Comparison of ENCODE assay signal across 8 cellular contexts in the genomic region with DNA sequence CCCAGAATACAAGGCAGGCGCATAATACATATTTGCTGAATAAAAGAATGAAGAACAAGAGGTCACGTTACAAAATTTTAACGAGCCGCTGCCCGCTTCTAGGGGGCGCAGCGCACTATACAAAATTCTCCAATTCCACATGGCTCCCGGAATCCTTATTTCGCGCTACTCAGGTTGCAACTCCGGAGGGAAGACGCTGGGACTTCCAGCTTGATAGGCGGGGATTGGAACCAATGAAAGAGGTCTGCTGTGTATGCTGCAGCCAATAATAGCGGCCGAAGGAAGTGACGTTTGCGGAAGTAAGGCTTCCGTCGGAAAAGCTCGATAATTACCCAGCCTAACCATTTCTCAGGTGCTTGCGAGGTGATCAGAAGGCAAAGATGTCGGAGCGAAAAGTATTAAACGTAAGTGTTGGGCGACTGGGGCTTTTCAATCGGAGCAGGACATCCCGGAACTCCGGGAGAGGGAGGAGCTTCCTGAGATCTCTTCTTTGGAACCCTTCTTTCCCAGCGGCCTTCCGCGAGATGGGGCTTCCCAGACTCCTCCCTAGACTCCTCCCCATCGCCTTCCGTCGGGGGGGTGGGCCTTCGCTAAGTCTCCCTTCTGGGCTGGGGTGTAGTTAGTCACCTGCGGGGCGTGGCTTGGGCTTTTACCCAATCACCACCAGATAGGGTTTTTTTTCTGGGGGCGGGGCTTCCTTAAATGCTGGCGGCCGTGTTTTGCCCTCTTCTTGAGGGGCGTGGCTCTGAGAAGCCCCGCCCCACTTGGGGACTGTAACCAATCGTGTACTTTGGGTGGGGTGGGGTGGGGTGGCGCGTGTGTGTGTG. TPM values are rescaled to one million over a fixed set of nuclear protein-coding genes. Genes with fewer than 3 reads are reported as not detected.
A peak's percentile ranks its signal among the peaks of the same experiment; 100 is the strongest.
DNase-seq lines count a peak whose midpoint lies in the region; ATAC-seq and TF ChIP-seq lines count a peak whose summit lies in the region.

A gene (plus strand): TSS at position 314 of the 827 bp plus-strand sequence. CDS start 67 bp downstream, at position 381.

- H3K27me3 Mint-ChIP-seq in CD8-positive, alpha-beta T cell (ENCODE audit: low read depth), result peaks cover 2% of the 10 kb centered on the region
- no peaks in the 10 kb centered on the region for H3K27me3 Mint-ChIP-seq in activated CD4-positive, alpha-beta memory T cell treated with anti-CD3 and anti-CD28 coated beads for 36 hours

- peak; percentile 68 for TF ChIP-seq CTCF in CD8-positive, alpha-beta T cell (IDR thresholded peaks at IDR 0.05)
- peak; percentile 24 to 38 (median 30) for TF ChIP-seq CTCF in right lobe of liver (IDR thresholded peaks at IDR 0.05)

- peak within 1 kb of the TSS; percentile 96 for H3K27ac ChIP-seq in CD8-positive, alpha-beta T cell (ENCODE audit: low read depth, low read length)
- H3K27ac ChIP-seq in duodenal mucosa (ENCODE audit: low read depth, low read length) (peak within 1 kb of the TSS; percentile 90), right lobe of liver (peak within 1 kb of the TSS; percentile 83 to 96 (median 92))

- peaks cover 28% of the 10 kb centered on the region for H3K36me3 ChIP-seq in CD8-positive, alpha-beta T cell (ENCODE audit: insufficient read depth, low read length)
- H3K36me3 ChIP-seq in duodenal mucosa (ENCODE audit: control insufficient read depth in 1 of 2, insufficient read depth in 2 of 2, low read length in 2 of 2) (peaks cover 21 to 32% of the 10 kb centered on the region in 2 donors), right lobe of liver (peaks cover 4 to 33% (median 12%) of the 10 kb centered on the region in 4 donors)

- intact Hi-C loops in CD8-positive, alpha-beta T cell (cut with DNase I, micrococcal nuclease), result loop anchor here (1.0 to 5.0 kb wide), 14 partner anchors 65 to 260 kb away; a partner anchor contains a TSS
- intact Hi-C loops in activated CD4-positive, alpha-beta memory T cell treated with anti-CD3 and anti-CD28 coated beads for 36 hours (cut with micrococcal nuclease), result loop anchor here (1.0 to 2.0 kb wide), 4 partner anchors 18 to 224 kb away; a partner anchor contains a TSS
- intact Hi-C loops in right lobe of liver (cut with DNase I), result no loop called here

- H3K4me1 Mint-ChIP-seq in CD8-positive, alpha-beta T cell (ENCODE audit: low read depth), result peaks cover 22% of the 10 kb centered on the region
- H3K4me1 Mint-ChIP-seq in activated CD4-positive, alpha-beta memory T cell treated with anti-CD3 and anti-CD28 coated beads for 36 hours (ENCODE audit: low read depth), result peaks cover 19% of the 10 kb centered on the region

- H3K4me3 Mint-ChIP-seq in CD8-positive, alpha-beta T cell, result peak within 1 kb of the TSS; percentile 93
- peak within 1 kb of the TSS; percentile 83 for H3K4me3 Mint-ChIP-seq in activated CD4-positive, alpha-beta memory T cell treated with anti-CD3 and anti-CD28 coated beads for 36 hours

- peak within 1 kb of the TSS; percentile 82 for H3K4me3 ChIP-seq in CD8-positive, alpha-beta T cell (ENCODE audit: low read depth, low read length)
- H3K4me3 ChIP-seq in duodenal mucosa (ENCODE audit: low read depth in 1 of 2, low read length in 2 of 2) (peak within 1 kb of the TSS; percentile 62 to 94), right lobe of liver (peak within 1 kb of the TSS; percentile 48 to 77 (median 77))

- POLR2A ChIA-PET in CD8-positive, alpha-beta T cell (lab: Charles Lee), result interaction anchor here (0.7 to 1.4 kb wide), 10 partner anchors 56 to 225 kb away, joined by 3 to 17 read pairs (median 4); a partner anchor contains a TSS
- POLR2A ChIA-PET in activated CD4-positive, alpha-beta memory T cell treated with anti-CD3 and anti-CD28 coated beads for 36 hours (lab: Charles Lee), result interaction anchor here (0.8 to 1.2 kb wide), 6 partner anchors 17 to 262 kb away, joined by 3 to 4 read pairs (median 4); a partner anchor contains a TSS

- DNase-seq in CD8-positive, alpha-beta T cell, result peak; percentile 91 to 100 (median 97)
- DNase-seq in HK-2 (ENCODE audit: unreplicated experiment), result peak; percentile 98
- peak; percentile 97 for DNase-seq in NCI-H82 treated with DMSO at 0.1 percent for 48 hours (lab: John Stamatoyannopoulos, UW; ENCODE audit: unreplicated experiment)
- DNase-seq in activated CD4-positive, alpha-beta memory T cell treated with anti-CD3 and anti-CD28 coated beads for 36 hours, result peak; percentile 99
- DNase-seq in right lobe of liver, result peak; percentile 99 to 100 (median 99)
- DNase-seq in stimulated activated CD4-positive, alpha-beta T cell treated with anti-CD3 and anti-CD28 coated beads, Interleukin-4, amount 100 ng/mL, for 4 hours, result peak; percentile 95 to 99

- H3K9me3 Mint-ChIP-seq in CD8-positive, alpha-beta T cell, result peaks cover 1% of the 10 kb centered on the region
- H3K9me3 Mint-ChIP-seq in activated CD4-positive, alpha-beta memory T cell treated with anti-CD3 and anti-CD28 coated beads for 36 hours, result peaks cover 2% of the 10 kb centered on the region

- peak; percentile 51 for TF ChIP-seq POLR2A in right lobe of liver (IDR thresholded peaks at IDR 0.05)

- H3K9me3 ChIP-seq in CD8-positive, alpha-beta T cell (ENCODE audit: low read length), result no peaks in the 10 kb centered on the region
- H3K9me3 ChIP-seq in duodenal mucosa (ENCODE audit: control insufficient read depth in 1 of 2, low read length in 2 of 2), result peaks cover 0 to 2% of the 10 kb centered on the region in 2 donors
- H3K9me3 ChIP-seq in right lobe of liver, result no peaks in the 10 kb centered on the region

- CTCF ChIA-PET in CD8-positive, alpha-beta T cell (lab: Charles Lee), result interaction anchor here (0.8 to 1.3 kb wide), 7 partner anchors 9 to 278 kb away, joined by 3 to 8 read pairs (median 4); a partner anchor contains a TSS
- CTCF ChIA-PET in activated CD4-positive, alpha-beta memory T cell treated with anti-CD3 and anti-CD28 coated beads for 36 hours (lab: Charles Lee), result interaction anchor here (0.7 to 4.1 kb wide), 11 partner anchors 14 to 777 kb away, joined by 3 to 19 read pairs (median 4); a partner anchor contains a TSS

- H3K27me3 ChIP-seq in CD8-positive, alpha-beta T cell (ENCODE audit: insufficient read depth, low read length), result no peaks in the 10 kb centered on the region
- H3K27me3 ChIP-seq in duodenal mucosa (ENCODE audit: control insufficient read depth in 1 of 2, insufficient read depth in 2 of 2, low read length in 2 of 2) (no peaks in the 10 kb centered on the region), right lobe of liver (no peaks in the 10 kb centered on the region)

- peak within 1 kb of the TSS; percentile 69 to 98 for H3K9ac ChIP-seq in duodenal mucosa (ENCODE audit: low read depth in 1 of 2, low read length in 2 of 2)

- peaks cover 35% of the 10 kb centered on the region for H3K36me3 Mint-ChIP-seq in CD8-positive, alpha-beta T cell
- peaks cover 31% of the 10 kb centered on the region for H3K36me3 Mint-ChIP-seq in activated CD4-positive, alpha-beta memory T cell treated with anti-CD3 and anti-CD28 coated beads for 36 hours

- peak; percentile 95 for ATAC-seq in CD8-positive, alpha-beta T cell
- ATAC-seq in GM19452 (IDR thresholded peaks at IDR 0.05; ENCODE audit: unreplicated experiment), result peak; percentile 85
- peak; percentile 97 to 98 (median 98) for ATAC-seq in right lobe of liver

- peak within 1 kb of the TSS; percentile 99 for H3K27ac Mint-ChIP-seq in CD8-positive, alpha-beta T cell
- peak within 1 kb of the TSS; percentile 96 for H3K27ac Mint-ChIP-seq in activated CD4-positive, alpha-beta memory T cell treated with anti-CD3 and anti-CD28 coated beads for 36 hours

- H3K4me1 ChIP-seq in CD8-positive, alpha-beta T cell (ENCODE audit: insufficient read depth, low read length), result peaks cover 19% of the 10 kb centered on the region
- H3K4me1 ChIP-seq in duodenal mucosa (ENCODE audit: control insufficient read depth in 1 of 2, insufficient read depth in 2 of 2, low read length in 2 of 2), result peaks cover 5 to 9% of the 10 kb centered on the region in 2 donors
- peaks cover 0 to 6% (median 3%) of the 10 kb centered on the region in 4 donors for H3K4me1 ChIP-seq in right lobe of liver

- WGBS in right lobe of liver (ENCODE audit: insufficient coverage, low coverage, low lambda C conversion rate, missing lambda C conversion rate), result under 1% methylated on average over 36 of the region's 45 CpGs

RNA-seq across cellular contexts. Expression of the gene that starts here (rescaled TPM):
- total RNA-seq in CD8-positive, alpha-beta T cell, result 10 to 100 TPM; 53.9 to 61.6 TPM
- total RNA-seq in activated CD4-positive, alpha-beta memory T cell treated with anti-CD3 and anti-CD28 coated beads for 36 hours, result 10 to 100 TPM; 24.0 to 25.5 TPM
- 10 to 100 TPM in 1 of 6 experiments, 1 to 10 TPM in 5; 6.4 to 14.1 (median 8.9) TPM for total RNA-seq in right lobe of liver

Comparison
In these comparisons a context has a peak if more than half of its experiments do, and no peak if none do; other contexts are left out.
1. Peak in every context shown above with its lines: DNase-seq, ATAC-seq, H3K4me3 ChIP-seq and H3K27ac ChIP-seq.
2. intact Hi-C loops: an anchor here in CD8-positive, alpha-beta T cell (1.0 to 5.0 kb wide) and activated CD4-positive, alpha-beta memory T cell treated with anti-CD3 and anti-CD28 coated beads for 36 hours (1.0 to 2.0 kb wide); none called in right lobe of liver.